Comparison of ENCODE assay signal across 1 cellular context in the genomic region with DNA sequence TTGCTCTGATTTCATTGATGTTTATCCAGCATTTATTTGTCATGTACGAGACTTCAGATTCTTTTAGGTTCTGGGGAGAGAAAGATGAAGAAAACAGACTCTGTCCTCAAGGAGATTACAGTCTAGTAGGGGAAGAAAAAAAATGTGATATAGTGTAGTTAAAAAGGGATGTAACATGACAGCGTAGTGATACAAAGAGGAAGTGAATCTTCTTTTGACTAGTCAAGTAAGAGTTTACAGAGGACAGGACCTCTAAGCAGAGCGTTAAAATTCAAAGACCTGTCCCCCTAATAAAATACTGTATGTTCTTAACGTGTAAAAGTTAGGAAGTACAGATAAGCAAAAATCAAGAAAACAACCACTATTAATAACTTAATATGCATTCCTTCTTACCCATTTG.
TF ChIP-seq lines count a peak whose summit lies in the region.

No MANE protein-coding gene starts in this region.

TF ChIP-seq in HepG2, 621 proteins besides CTCF, POLR2A, EP300 and RAD21 (continued from another document):
- TF ChIP-seq RARA (CRISPR knock-in tag; IDR thresholded peaks at IDR 0.05) (no peak), ATF1 (CRISPR knock-in tag; IDR thresholded peaks at IDR 0.05) (no peak), ZFAT (CRISPR knock-in tag; conservative IDR thresholded peaks at IDR 0.05) (no peak), CHCHD3 (CRISPR knock-in tag; IDR thresholded peaks at IDR 0.05) (no peak)
TF ChIP-seq in HepG2: peak in this region for 0.
